In the genomic region with DNA sequence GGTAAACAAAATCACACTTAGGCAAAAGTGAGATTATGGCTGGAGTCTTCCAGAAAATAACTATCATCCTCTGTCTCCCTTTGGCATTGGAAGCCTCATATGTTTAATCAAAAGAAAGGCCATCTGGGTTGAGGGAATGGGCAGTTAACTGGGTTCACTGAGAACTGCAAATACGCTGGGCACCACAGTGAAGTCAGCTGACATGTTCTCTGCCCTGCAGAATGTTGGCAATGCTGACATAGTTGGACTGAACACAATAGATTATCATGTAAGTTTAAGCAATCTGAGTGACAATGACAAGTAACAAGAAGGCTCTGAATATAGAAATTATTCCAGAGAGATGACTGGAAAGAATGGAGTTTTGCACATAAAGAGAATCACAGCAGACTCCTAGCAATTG, we compare ENCODE assay signal across 1 cellular context.
TF ChIP-seq lines count a peak whose summit lies in the region.

No MANE protein-coding gene starts in this region.

TF ChIP-seq in HepG2, 621 proteins besides CTCF, POLR2A, EP300 and RAD21:
- TF ChIP-seq CEBPB (IDR thresholded peaks at IDR 0.05; ENCODE audit: borderline replicate concordance, low read depth, low read length) = no peak
- TF ChIP-seq, protein P1, sequence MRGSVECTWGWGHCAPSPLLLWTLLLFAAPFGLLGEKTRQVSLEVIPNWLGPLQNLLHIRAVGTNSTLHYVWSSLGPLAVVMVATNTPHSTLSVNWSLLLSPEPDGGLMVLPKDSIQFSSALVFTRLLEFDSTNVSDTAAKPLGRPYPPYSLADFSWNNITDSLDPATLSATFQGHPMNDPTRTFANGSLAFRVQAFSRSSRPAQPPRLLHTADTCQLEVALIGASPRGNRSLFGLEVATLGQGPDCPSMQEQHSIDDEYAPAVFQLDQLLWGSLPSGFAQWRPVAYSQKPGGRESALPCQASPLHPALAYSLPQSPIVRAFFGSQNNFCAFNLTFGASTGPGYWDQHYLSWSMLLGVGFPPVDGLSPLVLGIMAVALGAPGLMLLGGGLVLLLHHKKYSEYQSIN (CRISPR knock-in tag; IDR thresholded peaks at IDR 0.05; ENCODE audit: borderline replicate concordance) = no peak
- no peak for TF ChIP-seq HNF4G (IDR thresholded peaks at IDR 0.05; ENCODE audit: borderline replicate concordance, low read depth, low read length)
- no peak for TF ChIP-seq HNF4G (CRISPR knock-in tag; IDR thresholded peaks at IDR 0.05; ENCODE audit: borderline replicate concordance, low read depth)
- TF ChIP-seq MAFK (conservative IDR thresholded peaks at IDR 0.05 in 1 of 2, IDR thresholded peaks at IDR 0.05 in 1 of 2; ENCODE audit: low read length in 2 of 2) = no peak
- TF ChIP-seq, protein P2, sequence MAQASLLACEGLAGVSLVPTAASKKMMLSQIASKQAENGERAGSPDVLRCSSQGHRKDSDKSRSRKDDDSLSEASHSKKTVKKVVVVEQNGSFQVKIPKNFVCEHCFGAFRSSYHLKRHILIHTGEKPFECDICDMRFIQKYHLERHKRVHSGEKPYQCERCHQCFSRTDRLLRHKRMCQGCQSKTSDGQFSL (CRISPR knock-in tag; IDR thresholded peaks at IDR 0.05) = no peak
- TF ChIP-seq ZNF296 (CRISPR knock-in tag; conservative IDR thresholded peaks at IDR 0.05) = no peak
- TF ChIP-seq SMAD3 (CRISPR knock-in tag; IDR thresholded peaks at IDR 0.05) = no peak
- no peak for TF ChIP-seq MED1 (CRISPR knock-in tag; IDR thresholded peaks at IDR 0.05)
- TF ChIP-seq, protein P3, sequence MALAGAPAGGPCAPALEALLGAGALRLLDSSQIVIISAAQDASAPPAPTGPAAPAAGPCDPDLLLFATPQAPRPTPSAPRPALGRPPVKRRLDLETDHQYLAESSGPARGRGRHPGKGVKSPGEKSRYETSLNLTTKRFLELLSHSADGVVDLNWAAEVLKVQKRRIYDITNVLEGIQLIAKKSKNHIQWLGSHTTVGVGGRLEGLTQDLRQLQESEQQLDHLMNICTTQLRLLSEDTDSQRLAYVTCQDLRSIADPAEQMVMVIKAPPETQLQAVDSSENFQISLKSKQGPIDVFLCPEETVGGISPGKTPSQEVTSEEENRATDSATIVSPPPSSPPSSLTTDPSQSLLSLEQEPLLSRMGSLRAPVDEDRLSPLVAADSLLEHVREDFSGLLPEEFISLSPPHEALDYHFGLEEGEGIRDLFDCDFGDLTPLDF (CRISPR knock-in tag; IDR thresholded peaks at IDR 0.05) = no peak
- no peak for TF ChIP-seq IKZF1 (IDR thresholded peaks at IDR 0.05)
- no peak for TF ChIP-seq ZNF839 (CRISPR knock-in tag; IDR thresholded peaks at IDR 0.05; ENCODE audit: borderline replicate concordance)
